ENCODE assay signal across 35 cellular contexts in genomic region chr7:92375013-92375412, GRCh38.
"Had no signal": no experiment of that assay in that cellular context is flagged by ENCODE, and none has a peak within 500 bp of the region (broad histone marks: within the 10 kb centered on the region; RNA-seq: fewer than 3 reads in every experiment).

No MANE protein-coding gene starts in this region.

- H3K4me3 ChIP-seq: body of pancreas, breast epithelium, MG63, Peyer's patch, SJSA1 had no signal

- H3K27ac Mint-ChIP-seq: activated CD4-positive, alpha-beta memory T cell treated with anti-CD3 and anti-CD28 coated beads, Interleukin-2, amount 10 ng/mL, durations not matched to agents 7 days and 5 days; activated CD8-positive, alpha-beta memory T cell treated with anti-CD3 and anti-CD28 coated beads, Interleukin-2, amount 10 ng/mL, durations not matched to agents 7 days and 5 days; activated naive CD4-positive, alpha-beta T cell treated with anti-CD3 and anti-CD28 coated beads, Interleukin-2, amount 10 ng/mL, durations not matched to agents 7 days and 5 days; activated naive CD8-positive, alpha-beta T cell; activated naive CD8-positive, alpha-beta T cell treated with anti-CD3 and anti-CD28 coated beads, Interleukin-2, amount 50 U/mL, for 24 hours had no signal

- H3K27me3 Mint-ChIP-seq: activated CD4-positive, alpha-beta memory T cell treated with anti-CD3 and anti-CD28 coated beads, Interleukin-2, amount 10 ng/mL, durations not matched to agents 7 days and 5 days; activated CD8-positive, alpha-beta memory T cell treated with anti-CD3 and anti-CD28 coated beads, Interleukin-2, amount 10 ng/mL, durations not matched to agents 7 days and 5 days; activated naive CD4-positive, alpha-beta T cell treated with anti-CD3 and anti-CD28 coated beads, Interleukin-2, amount 10 ng/mL, durations not matched to agents 7 days and 5 days; activated naive CD8-positive, alpha-beta T cell; activated naive CD8-positive, alpha-beta T cell treated with anti-CD3 and anti-CD28 coated beads, Interleukin-2, amount 50 U/mL, for 24 hours had no signal

- H3K4me3 Mint-ChIP-seq: activated CD4-positive, alpha-beta memory T cell treated with anti-CD3 and anti-CD28 coated beads, Interleukin-2, amount 10 ng/mL, durations not matched to agents 7 days and 5 days; activated CD8-positive, alpha-beta memory T cell treated with anti-CD3 and anti-CD28 coated beads, Interleukin-2, amount 10 ng/mL, durations not matched to agents 7 days and 5 days; activated naive CD4-positive, alpha-beta T cell treated with anti-CD3 and anti-CD28 coated beads, Interleukin-2, amount 10 ng/mL, durations not matched to agents 7 days and 5 days; activated naive CD8-positive, alpha-beta T cell; activated naive CD8-positive, alpha-beta T cell treated with anti-CD3 and anti-CD28 coated beads, Interleukin-2, amount 50 U/mL, for 24 hours had no signal

- H3K27me3 ChIP-seq: body of pancreas, breast epithelium, MG63, Peyer's patch, SJSA1 had no signal

- H3K4me1 Mint-ChIP-seq: activated CD4-positive, alpha-beta memory T cell treated with anti-CD3 and anti-CD28 coated beads, Interleukin-2, amount 10 ng/mL, durations not matched to agents 7 days and 5 days; activated CD8-positive, alpha-beta memory T cell treated with anti-CD3 and anti-CD28 coated beads, Interleukin-2, amount 10 ng/mL, durations not matched to agents 7 days and 5 days; activated naive CD4-positive, alpha-beta T cell treated with anti-CD3 and anti-CD28 coated beads, Interleukin-2, amount 10 ng/mL, durations not matched to agents 7 days and 5 days; activated naive CD8-positive, alpha-beta T cell treated with anti-CD3 and anti-CD28 coated beads, Interleukin-2, amount 50 U/mL, for 24 hours had no signal

- H3K9me3 ChIP-seq: body of pancreas, breast epithelium, MG63, Peyer's patch had no signal

- H3K4me1 ChIP-seq: body of pancreas, breast epithelium, Peyer's patch, SJSA1 had no signal

- H3K9me3 Mint-ChIP-seq: activated CD4-positive, alpha-beta memory T cell treated with anti-CD3 and anti-CD28 coated beads, Interleukin-2, amount 10 ng/mL, durations not matched to agents 7 days and 5 days; activated naive CD4-positive, alpha-beta T cell treated with anti-CD3 and anti-CD28 coated beads, Interleukin-2, amount 10 ng/mL, durations not matched to agents 7 days and 5 days; activated naive CD8-positive, alpha-beta T cell treated with anti-CD3 and anti-CD28 coated beads, Interleukin-2, amount 50 U/mL, for 24 hours had no signal

- H3K36me3 ChIP-seq: breast epithelium had no signal

- DNase-seq: activated CD4-positive, alpha-beta memory T cell treated with anti-CD3 and anti-CD28 coated beads, Interleukin-2, amount 10 ng/mL, durations not matched to agents 7 days and 5 days; activated CD4-positive, alpha-beta T cell treated with anti-CD3 and anti-CD28 coated beads for 1 hour; activated CD4-positive, alpha-beta T cell treated with anti-CD3 and anti-CD28 coated beads for 48 hours; activated CD4-positive, CD25-positive, alpha-beta regulatory T cell; activated CD8-positive, alpha-beta memory T cell treated with anti-CD3 and anti-CD28 coated beads for 24 hours; activated CD8-positive, alpha-beta memory T cell treated with anti-CD3 and anti-CD28 coated beads, Interleukin-2, amount 10 ng/mL, durations not matched to agents 7 days and 5 days; activated CD8-positive, alpha-beta memory T cell treated with anti-CD3 and anti-CD28 coated beads, Interleukin-2, amount 50 U/mL, for 48 hours; activated effector memory CD4-positive, alpha-beta T cell treated with Interleukin-2 at 50 U/mL for 16 hours; activated naive CD4-positive, alpha-beta T cell treated with anti-CD3 and anti-CD28 coated beads, Interleukin-2, amount 10 ng/mL, durations not matched to agents 7 days and 5 days; activated naive CD8-positive, alpha-beta T cell treated with anti-CD3 and anti-CD28 coated beads, Interleukin-2, amount 50 U/mL, for 24 hours; activated T-cell treated with anti-CD3 and anti-CD28 coated beads, Interleukin-2, amount 50 U/mL, for 48 hours; amniotic stem cell; aorta; body of pancreas; Kasumi-1; MG63; NCI-H1048; NCI-H1436 treated with DMSO at 0.1 percent for 48 hours; NCI-H1694 treated with DMSO at 0.1 percent for 48 hours; NCI-H2029 treated with DMSO at 0.1 percent for 48 hours; NCI-H2107; NCI-H2171; NCI-H510A; NCI-H526; NCI-H748 treated with DMSO at 0.1 percent for 48 hours; NK-92 treated with Interleukin-12 subunit alpha and Interleukin-12 subunit beta, amount 100 ng/mL, for 24 hours; PC-3; Peyer's patch; RPMI8226; SHP77 treated with DMSO at 0.1 percent for 48 hours; T1000; WERI-Rb-1 had no signal

- ATAC-seq: activated CD8-positive, alpha-beta memory T cell treated with anti-CD3 and anti-CD28 coated beads, Interleukin-2, amount 10 ng/mL, durations not matched to agents 7 days and 5 days; activated naive CD8-positive, alpha-beta T cell treated with anti-CD3 and anti-CD28 coated beads, Interleukin-2, amount 50 U/mL, for 24 hours; body of pancreas; PC-3 had no signal

- H3K27ac ChIP-seq: body of pancreas, breast epithelium, Peyer's patch, SJSA1, WERI-Rb-1 had no signal
